Comparison of ENCODE assay signal across 22 cellular contexts in the genomic region with DNA sequence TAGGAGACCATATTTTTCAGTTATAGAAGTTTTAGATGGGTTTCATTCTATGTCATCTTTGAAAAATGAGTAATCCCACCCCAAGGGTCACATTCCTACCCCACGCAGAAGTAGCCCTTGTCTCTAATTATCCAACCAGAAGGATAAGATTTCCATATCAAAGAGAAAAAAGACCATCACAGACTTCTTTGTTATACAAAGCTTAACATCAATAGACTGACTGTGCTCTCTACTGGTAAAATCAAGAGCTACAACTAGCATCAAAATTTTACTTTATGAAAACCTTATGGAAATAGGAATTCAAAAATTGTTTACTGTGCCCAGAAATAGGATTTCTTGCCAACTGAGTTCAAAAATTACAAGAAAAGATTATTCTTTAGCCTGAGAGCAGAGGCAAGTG. TPM values are rescaled to one million over a fixed set of nuclear protein-coding genes. Genes with fewer than 3 reads are reported as not detected.
DNase-seq lines count a peak whose midpoint lies in the region; ATAC-seq and TF ChIP-seq lines count a peak whose summit lies in the region.
"Had no signal": no experiment of that assay in that cellular context is flagged by ENCODE, and none has a peak within 500 bp of the region (broad histone marks: within the 10 kb centered on the region; RNA-seq: fewer than 3 reads in every experiment).

No MANE protein-coding gene starts in this region.

- H3F3A ChIP-seq in smooth muscle cell (ENCODE audit: low read depth): no peaks in the 10 kb centered on the region

- no peak overlapping the region for H3K4me3 ChIP-seq in fibroblast of villous mesenchyme (ENCODE audit: low read depth, low read length)
- no peak overlapping the region for H3K4me3 ChIP-seq in smooth muscle cell
- H3K4me3 ChIP-seq: gastroesophageal sphincter, GM12878, ovary, vagina had no signal

- H3K4me3 Mint-ChIP-seq in HFFc6: no peak overlapping the region

- H3K9me3 Mint-ChIP-seq in HFFc6: no peaks in the 10 kb centered on the region

- no peaks in the 10 kb centered on the region for H3K9me3 ChIP-seq in smooth muscle cell (replicated peaks; ENCODE audit: low read depth)
- H3K9me3 ChIP-seq: gastroesophageal sphincter, ovary, vagina had no signal

- no peak overlapping the region for H2AFZ ChIP-seq in smooth muscle cell (ENCODE audit: low read depth)

- H3K9ac ChIP-seq in smooth muscle cell (ENCODE audit: low read depth): no peak overlapping the region

- peaks cover 9% of the 10 kb centered on the region for H3K27me3 Mint-ChIP-seq in HFFc6 (ENCODE audit: insufficient read depth)

- no peaks in the 10 kb centered on the region for H3K4me1 ChIP-seq in smooth muscle cell (ENCODE audit: low read depth)
- H3K4me1 ChIP-seq: gastroesophageal sphincter, vagina had no signal

- no peak overlapping the region for H3K27ac Mint-ChIP-seq in HFFc6

- H3K27ac ChIP-seq in smooth muscle cell (ENCODE audit: low read depth): no peak overlapping the region
- H3K27ac ChIP-seq: gastroesophageal sphincter, ovary, vagina had no signal

- DNase-seq in HFFc6 (no peak), SW480 (ENCODE audit: low spot score) (peak; percentile 41), fibroblast of villous mesenchyme (ENCODE audit: low read depth) (no peak), smooth muscle cell (lab: John Stamatoyannopoulos, UW; ENCODE audit: unreplicated experiment) (no peak), amniotic stem cell (lab: John Stamatoyannopoulos, UW) (no peak), iPS-NIHi7 (ENCODE audit: extremely low spot score) (no peak)
- DNase-seq: activated CD4-positive, alpha-beta T cell treated with anti-CD3 and anti-CD28 coated beads for 1 hour; activated naive CD4-positive, alpha-beta T cell treated with Interleukin-2 at 50 U/mL for 16 hours; effector CD4-positive, alpha-beta T cell; HCEC 1CT; NCI-H187 treated with DMSO at 0.1 percent for 48 hours; NCI-H526 treated with DMSO at 0.1 percent for 48 hours; ovary; stimulated activated naive CD8-positive, alpha-beta T cell treated with anti-CD3 and anti-CD28 coated beads, Interleukin-15, Interleukin-2, amounts not matched to agents 100 U/mL and 50 U/mL, for 24 hours; T-helper 2 cell had no signal

- no peaks in the 10 kb centered on the region for H3K79me2 ChIP-seq in smooth muscle cell (ENCODE audit: low read depth)

- H3K36me3 Mint-ChIP-seq in HFFc6 (ENCODE audit: low read depth): no peaks in the 10 kb centered on the region

- ATAC-seq in HG02840 (IDR thresholded peaks at IDR 0.05; ENCODE audit: low FRiP score, unreplicated experiment): no peak
- ATAC-seq: gastroesophageal sphincter; GM12878; stimulated activated naive CD8-positive, alpha-beta T cell treated with anti-CD3 and anti-CD28 coated beads, Interleukin-15, Interleukin-2, amounts not matched to agents 100 U/mL and 50 U/mL, for 24 hours had no signal

- no peak overlapping the region for H3K4me2 ChIP-seq in smooth muscle cell

- H3K4me1 Mint-ChIP-seq in HFFc6 (ENCODE audit: low read depth): no peaks in the 10 kb centered on the region

- H3K36me3 ChIP-seq in smooth muscle cell (ENCODE audit: low read depth): no peaks in the 10 kb centered on the region
- H3K36me3 ChIP-seq: gastroesophageal sphincter, ovary, vagina had no signal

- WGBS in smooth muscle cell (ENCODE audit: low lambda C conversion rate): 29% methylated on average over 1 of the region's 1 CpG

- peak; percentile 26; the same call in 1 of the 2 replicates for TF ChIP-seq CTCF in HFFc6 (IDR thresholded peaks at IDR 0.05)
- peak; percentile 10 for TF ChIP-seq CTCF in fibroblast of villous mesenchyme (IDR thresholded peaks at IDR 0.05; ENCODE audit: insufficient read depth, low read depth, low read length)
- peak; percentile 8 for TF ChIP-seq CTCF in smooth muscle cell (IDR thresholded peaks at IDR 0.05; ENCODE audit: borderline replicate concordance, insufficient read depth, poor library complexity, severe bottlenecking)

- H4K20me1 ChIP-seq in smooth muscle cell (ENCODE audit: low read depth): no peaks in the 10 kb centered on the region

- no peaks in the 10 kb centered on the region for H3K27me3 ChIP-seq in smooth muscle cell (ENCODE audit: low read depth)
- H3K27me3 ChIP-seq: gastroesophageal sphincter, ovary, vagina had no signal

RNA-seq across cellular contexts. Expression of a gene that starts 24.9 kb away (rescaled TPM):
- total RNA-seq in HFFc6 (2021; fragmentation: NEBNext Ultra II Directional; extraction: Animal tissue kit (Norgen Biotek cat#: 25700)): not detected
- total RNA-seq in fibroblast of villous mesenchyme (not detected in 2 replicates), smooth muscle cell (not detected in 2 replicates)
- polyA plus RNA-seq in smooth muscle cell: not detected in 2 replicates
- total RNA-seq: Daoy, gastroesophageal sphincter, GM12878, mononuclear cell, vagina had no signal
- polyA plus RNA-seq: GM12878, keratinocyte had no signal

RNA-seq across cellular contexts. Expression of a gene that starts 27.0 kb away (rescaled TPM):
- total RNA-seq in HFFc6 (2021; fragmentation: NEBNext Ultra II Directional; extraction: Animal tissue kit (Norgen Biotek cat#: 25700)): 10 to 100 TPM; 14.5 to 20.7 (median 18.3) TPM
- total RNA-seq in fibroblast of villous mesenchyme (30.0 and 44.5 TPM in 2 replicates), smooth muscle cell (86.4 and 104 TPM in 2 replicates)
- polyA plus RNA-seq in smooth muscle cell: 78.6 and 80.5 TPM in 2 replicates

RNA-seq across cellular contexts. Expression of a gene that starts 34.4 kb away (rescaled TPM):
- 10 to 100 TPM; 16.8 to 32.0 (median 23.7) TPM for total RNA-seq in HFFc6 (2021; fragmentation: NEBNext Ultra II Directional; extraction: Animal tissue kit (Norgen Biotek cat#: 25700))
- total RNA-seq in fibroblast of villous mesenchyme (44.1 and 66.1 TPM in 2 replicates), smooth muscle cell (118 and 151 TPM in 2 replicates)
- 151 and 215 TPM in 2 replicates for polyA plus RNA-seq in smooth muscle cell
- total RNA-seq: GM12878, mononuclear cell had no signal
- polyA plus RNA-seq: GM12878 had no signal
